In the genomic region with DNA sequence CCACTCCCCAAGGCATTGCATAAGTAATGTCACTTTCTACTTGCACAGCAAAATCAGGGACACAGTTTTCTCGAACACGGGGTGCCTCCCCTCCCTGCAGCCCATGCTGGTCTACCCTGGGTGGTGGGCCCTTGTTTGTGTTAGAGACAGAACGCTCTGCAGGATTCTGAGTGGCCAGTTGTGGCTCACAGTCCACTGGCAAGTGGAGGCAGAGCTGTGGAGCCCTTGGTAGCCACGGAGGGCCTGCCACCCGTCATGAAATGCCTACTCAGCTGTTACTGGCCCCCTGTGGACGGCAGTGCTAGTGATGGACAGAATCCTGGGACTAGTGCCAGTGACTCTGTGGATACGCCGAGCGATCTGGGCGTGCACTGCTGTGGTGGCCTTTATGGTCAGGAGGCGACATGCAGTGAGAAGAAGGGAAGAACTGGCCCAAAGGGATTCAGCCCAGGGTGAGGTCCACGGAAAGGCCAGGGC, we compare ENCODE assay signal across 18 cellular contexts. TPM values are rescaled to one million over a fixed set of nuclear protein-coding genes. Genes with fewer than 3 reads are reported as not detected.
"Had no signal": no experiment of that assay in that cellular context is flagged by ENCODE, and none has a peak within 500 bp of the region (broad histone marks: within the 10 kb centered on the region; RNA-seq: fewer than 3 reads in every experiment).

No MANE protein-coding gene starts in this region.

- H3K4me3 Mint-ChIP-seq: activated CD4-positive, alpha-beta memory T cell treated with anti-CD3 and anti-CD28 coated beads for 36 hours; activated T-cell treated with anti-CD3 and anti-CD28 coated beads, Interleukin-2, amount 50 U/mL, for 72 hours; mesothelial cell of epicardium; neural crest cell; stimulated activated memory B cell treated with anti-CD40 and anti-IgM and Interleukin-4, amounts not matched to agents 10 μg/mL and 1 μg/mL and 100 μg/mL, for 72 hours; T-helper 2 cell treated with Interferon-gamma antibody and Interleukin-4, amounts not matched to agents 5 μg/mL and 100 μg/mL, for 36 hours had no signal

- FAIRE-seq: pancreas had no signal

- H3K4me1 ChIP-seq: pancreas had no signal

- H3K27ac ChIP-seq: foreskin keratinocyte, pancreas, SJCRH30, skin epidermis, upper lobe of right lung had no signal

- H3K27ac Mint-ChIP-seq: activated CD4-positive, alpha-beta memory T cell treated with anti-CD3 and anti-CD28 coated beads for 36 hours; activated T-cell treated with anti-CD3 and anti-CD28 coated beads, Interleukin-2, amount 50 U/mL, for 72 hours; mesothelial cell of epicardium; stimulated activated memory B cell treated with anti-CD40 and anti-IgM and Interleukin-4, amounts not matched to agents 10 μg/mL and 1 μg/mL and 100 μg/mL, for 72 hours; T-helper 2 cell treated with Interferon-gamma antibody and Interleukin-4, amounts not matched to agents 5 μg/mL and 100 μg/mL, for 36 hours had no signal

- H3K36me3 Mint-ChIP-seq: activated CD4-positive, alpha-beta memory T cell treated with anti-CD3 and anti-CD28 coated beads for 36 hours had no signal

- H3K9me3 ChIP-seq: heart left ventricle, pancreas, SJCRH30, upper lobe of right lung had no signal

- ATAC-seq: activated T-cell treated with anti-CD3 and anti-CD28 coated beads, Interleukin-2, amount 50 U/mL, for 72 hours; foreskin keratinocyte; heart left ventricle; pancreas; stimulated activated memory B cell treated with anti-CD40 and anti-IgM and Interleukin-4, amounts not matched to agents 10 μg/mL and 1 μg/mL and 100 μg/mL, for 72 hours had no signal

- H3K36me3 ChIP-seq: heart left ventricle, pancreas, SJCRH30, upper lobe of right lung had no signal

- H3K27me3 Mint-ChIP-seq: stimulated activated memory B cell treated with anti-CD40 and anti-IgM and Interleukin-4, amounts not matched to agents 10 μg/mL and 1 μg/mL and 100 μg/mL, for 72 hours had no signal

- H3K27me3 ChIP-seq: foreskin keratinocyte, heart left ventricle, pancreas, SJCRH30, upper lobe of right lung had no signal

- H3K4me3 ChIP-seq: heart left ventricle, pancreas, SJCRH30, skin epidermis, upper lobe of right lung had no signal

- H3K9me3 Mint-ChIP-seq: activated CD4-positive, alpha-beta memory T cell treated with anti-CD3 and anti-CD28 coated beads for 36 hours; activated T-cell treated with anti-CD3 and anti-CD28 coated beads, Interleukin-2, amount 50 U/mL, for 72 hours; mesothelial cell of epicardium; neural crest cell; T-helper 2 cell treated with Interferon-gamma antibody and Interleukin-4, amounts not matched to agents 5 μg/mL and 100 μg/mL, for 36 hours had no signal

- DNase-seq: activated CD4-positive, alpha-beta memory T cell treated with anti-CD3 and anti-CD28 coated beads for 36 hours; activated CD4-positive, CD25-positive, alpha-beta regulatory T cell treated with anti-CD3 and anti-CD28 coated beads, Interleukin-2, amount 50 U/mL, for 72 hours; activated T-cell treated with anti-CD3 and anti-CD28 coated beads, Interleukin-2, amount 50 U/mL, for 72 hours; central memory CD4-positive, alpha-beta T cell; foreskin keratinocyte; heart left ventricle; islet precursor cell; pancreas; retina; SJCRH30; SW 1271; upper lobe of right lung had no signal

RNA-seq across cellular contexts. Expression of a gene that starts 54.0 kb away (rescaled TPM):
- total RNA-seq: activated CD4-positive, alpha-beta memory T cell treated with anti-CD3 and anti-CD28 coated beads for 36 hours; activated T-cell treated with anti-CD3 and anti-CD28 coated beads, Interleukin-2, amount 50 U/mL, for 72 hours; foreskin keratinocyte; heart left ventricle; mesothelial cell of epicardium; myocyte; neural crest cell; pancreas had no signal
- polyA plus RNA-seq: pancreas had no signal
